ENCODE assay signal across 13 cellular contexts in genomic region chr1:208089971-208090755, GRCh38.
DNase-seq lines count a peak whose midpoint lies in the region; ATAC-seq, FAIRE-seq and TF ChIP-seq lines count a peak whose summit lies in the region.
"Had no signal": no experiment of that assay in that cellular context is flagged by ENCODE, and none has a peak within 500 bp of the region (broad histone marks: within the 10 kb centered on the region; RNA-seq: fewer than 3 reads in every experiment).

No MANE protein-coding gene starts in this region.

- H3K9me3 ChIP-seq in HEK293 (ENCODE audit: control insufficient read depth, insufficient read depth, low read depth, low read length) (no peaks in the 10 kb centered on the region), astrocyte (ENCODE audit: insufficient read depth, low read depth, low read length) (no peaks in the 10 kb centered on the region), cardiac muscle cell (ENCODE audit: low read depth) (no peaks in the 10 kb centered on the region)

- H3K36me3 Mint-ChIP-seq in astrocyte (ENCODE audit: low read depth, unreplicated experiment), result peaks cover 20% of the 10 kb centered on the region

- no peak overlapping the region for H3K4me3 Mint-ChIP-seq in astrocyte (ENCODE audit: unreplicated experiment)

- H4K20me1 ChIP-seq in astrocyte (ENCODE audit: insufficient read depth, low read length), result no peaks in the 10 kb centered on the region

- H3K9ac ChIP-seq in astrocyte (ENCODE audit: low read length), result no peak overlapping the region

- H3K4me1 ChIP-seq in HEK293 (ENCODE audit: control insufficient read depth, insufficient read depth, low read length) (no peaks in the 10 kb centered on the region), astrocyte (ENCODE audit: insufficient read depth, low read length) (peaks cover 7% of the 10 kb centered on the region), cardiac muscle cell (ENCODE audit: low read depth) (peaks cover 25% of the 10 kb centered on the region)

- ATAC-seq in GM19463 (IDR thresholded peaks at IDR 0.05; ENCODE audit: unreplicated experiment), result no peak
- ATAC-seq in HG02870 (IDR thresholded peaks at IDR 0.05; ENCODE audit: unreplicated experiment), result no peak

- H3K36me3 ChIP-seq in HEK293 (ENCODE audit: control insufficient read depth in 2 of 2, insufficient read depth in 1 of 2, low read length in 2 of 2), result peaks cover 0 to 41% of the 10 kb centered on the region in 2 experiments; a peak in 1 of 3 replicates
- no peaks in the 10 kb centered on the region for H3K36me3 ChIP-seq in astrocyte (ENCODE audit: insufficient read depth, low read length)
- peaks cover 25% of the 10 kb centered on the region for H3K36me3 ChIP-seq in cardiac muscle cell

- no peak overlapping the region for H3K27ac ChIP-seq in HEK293 (ENCODE audit: extremely low read depth, low read depth, low read length)
- H3K27ac ChIP-seq in astrocyte (ENCODE audit: low read depth, low read length), result no peak overlapping the region
- peak overlapping the region; percentile 19 for H3K27ac ChIP-seq in cardiac muscle cell
- H3K27ac ChIP-seq: VCaP had no signal

- DNase-seq in astrocyte (ENCODE audit: low read depth), result peak; percentile 10
- DNase-seq in cardiac muscle cell (ENCODE audit: low read depth in 1 of 2, low spot score in 1 of 2), result peak; percentile 38 to 44
- peak; percentile 88 for DNase-seq in smooth muscle cell of the brain vasculature (ENCODE audit: low read depth, low spot score)
- no peak for DNase-seq in iPS-NIHi11 (ENCODE audit: low spot score)
- no peak for DNase-seq in GM20000 (ENCODE audit: low spot score)
- DNase-seq: activated T-cell treated with anti-CD3 and anti-CD28 coated beads for 4 hours, NCI-H2029 treated with DMSO at 0.1 percent for 48 hours had no signal

- POLR2A ChIA-PET in HEK293 (lab: Yijun Ruan, JAX), result no interaction called here

- peaks cover 2% of the 10 kb centered on the region for H3K27me3 Mint-ChIP-seq in astrocyte (ENCODE audit: low read depth, unreplicated experiment)

- peak overlapping the region; percentile 25 for H3K4me2 ChIP-seq in astrocyte (ENCODE audit: low read length)

- H3K27ac Mint-ChIP-seq in astrocyte (ENCODE audit: unreplicated experiment), result no peak overlapping the region

- FAIRE-seq in astrocyte (lab: Jason Lieb, UNC), result no peak
- FAIRE-seq: GM12892, urothelium cell line had no signal

- H3K27me3 ChIP-seq in astrocyte (ENCODE audit: insufficient read depth, low read length) (no peaks in the 10 kb centered on the region), cardiac muscle cell (no peaks in the 10 kb centered on the region)

- TF ChIP-seq CTCF in HEK293 (tag by site-specific recombination; IDR thresholded peaks at IDR 0.05) (no peak), astrocyte (IDR thresholded peaks at IDR 0.05; ENCODE audit: insufficient read depth, low read depth, low read length) (no peak), cardiac muscle cell (IDR thresholded peaks at IDR 0.05; ENCODE audit: low read depth, low read length) (no peak), GM20000 (IDR thresholded peaks at IDR 0.05; ENCODE audit: extremely low read depth, missing control alignments) (no peak)

- H3K79me2 ChIP-seq in astrocyte (ENCODE audit: insufficient read depth, low read length), result no peaks in the 10 kb centered on the region

- peaks cover 15% of the 10 kb centered on the region for H3K4me1 Mint-ChIP-seq in astrocyte (ENCODE audit: low read depth, unreplicated experiment)

- H3K4me3 ChIP-seq in HEK293 (ENCODE audit: low read depth, low read length) (no peak overlapping the region), astrocyte (ENCODE audit: insufficient read depth, low read depth, low read length) (no peak overlapping the region), cardiac muscle cell (no peak overlapping the region)

- CTCF ChIA-PET in HEK293 (lab: Yijun Ruan, JAX), result interaction anchor here (0.6 kb wide), 1 partner anchor 143 kb away, joined by 4 read pairs; no protein-coding TSS in a partner anchor

- H3K9me3 Mint-ChIP-seq in astrocyte (ENCODE audit: unreplicated experiment), result no peaks in the 10 kb centered on the region

- no peak overlapping the region for H2AFZ ChIP-seq in astrocyte (ENCODE audit: low read depth, low read length)

TF ChIP-seq in HEK293, 187 proteins besides CTCF, POLR2A, EP300 and RAD21 (continues in another document):
- TF ChIP-seq, protein P1, sequence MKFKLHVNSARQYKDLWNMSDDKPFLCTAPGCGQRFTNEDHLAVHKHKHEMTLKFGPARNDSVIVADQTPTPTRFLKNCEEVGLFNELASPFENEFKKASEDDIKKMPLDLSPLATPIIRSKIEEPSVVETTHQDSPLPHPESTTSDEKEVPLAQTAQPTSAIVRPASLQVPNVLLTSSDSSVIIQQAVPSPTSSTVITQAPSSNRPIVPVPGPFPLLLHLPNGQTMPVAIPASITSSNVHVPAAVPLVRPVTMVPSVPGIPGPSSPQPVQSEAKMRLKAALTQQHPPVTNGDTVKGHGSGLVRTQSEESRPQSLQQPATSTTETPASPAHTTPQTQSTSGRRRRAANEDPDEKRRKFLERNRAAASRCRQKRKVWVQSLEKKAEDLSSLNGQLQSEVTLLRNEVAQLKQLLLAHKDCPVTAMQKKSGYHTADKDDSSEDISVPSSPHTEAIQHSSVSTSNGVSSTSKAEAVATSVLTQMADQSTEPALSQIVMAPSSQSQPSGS (tag by site-specific recombination; IDR thresholded peaks at IDR 0.05; ENCODE audit: low read depth), result no peak
- TF ChIP-seq, protein P2, sequence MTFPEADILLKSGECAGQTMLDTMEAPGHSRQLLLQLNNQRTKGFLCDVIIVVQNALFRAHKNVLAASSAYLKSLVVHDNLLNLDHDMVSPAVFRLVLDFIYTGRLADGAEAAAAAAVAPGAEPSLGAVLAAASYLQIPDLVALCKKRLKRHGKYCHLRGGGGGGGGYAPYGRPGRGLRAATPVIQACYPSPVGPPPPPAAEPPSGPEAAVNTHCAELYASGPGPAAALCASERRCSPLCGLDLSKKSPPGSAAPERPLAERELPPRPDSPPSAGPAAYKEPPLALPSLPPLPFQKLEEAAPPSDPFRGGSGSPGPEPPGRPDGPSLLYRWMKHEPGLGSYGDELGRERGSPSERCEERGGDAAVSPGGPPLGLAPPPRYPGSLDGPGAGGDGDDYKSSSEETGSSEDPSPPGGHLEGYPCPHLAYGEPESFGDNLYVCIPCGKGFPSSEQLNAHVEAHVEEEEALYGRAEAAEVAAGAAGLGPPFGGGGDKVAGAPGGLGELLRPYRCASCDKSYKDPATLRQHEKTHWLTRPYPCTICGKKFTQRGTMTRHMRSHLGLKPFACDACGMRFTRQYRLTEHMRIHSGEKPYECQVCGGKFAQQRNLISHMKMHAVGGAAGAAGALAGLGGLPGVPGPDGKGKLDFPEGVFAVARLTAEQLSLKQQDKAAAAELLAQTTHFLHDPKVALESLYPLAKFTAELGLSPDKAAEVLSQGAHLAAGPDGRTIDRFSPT (tag by site-specific recombination; IDR thresholded peaks at IDR 0.05), result no peak
- no peak for TF ChIP-seq ZNF530 (tag by site-specific recombination; IDR thresholded peaks at IDR 0.05; ENCODE audit: low read depth)
- TF ChIP-seq, protein P3, sequence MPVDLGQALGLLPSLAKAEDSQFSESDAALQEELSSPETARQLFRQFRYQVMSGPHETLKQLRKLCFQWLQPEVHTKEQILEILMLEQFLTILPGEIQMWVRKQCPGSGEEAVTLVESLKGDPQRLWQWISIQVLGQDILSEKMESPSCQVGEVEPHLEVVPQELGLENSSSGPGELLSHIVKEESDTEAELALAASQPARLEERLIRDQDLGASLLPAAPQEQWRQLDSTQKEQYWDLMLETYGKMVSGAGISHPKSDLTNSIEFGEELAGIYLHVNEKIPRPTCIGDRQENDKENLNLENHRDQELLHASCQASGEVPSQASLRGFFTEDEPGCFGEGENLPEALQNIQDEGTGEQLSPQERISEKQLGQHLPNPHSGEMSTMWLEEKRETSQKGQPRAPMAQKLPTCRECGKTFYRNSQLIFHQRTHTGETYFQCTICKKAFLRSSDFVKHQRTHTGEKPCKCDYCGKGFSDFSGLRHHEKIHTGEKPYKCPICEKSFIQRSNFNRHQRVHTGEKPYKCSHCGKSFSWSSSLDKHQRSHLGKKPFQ (tag by site-specific recombination; IDR thresholded peaks at IDR 0.05), result 0 out of 2 replicates have a peak, but pooled peaks have one; percentile 33
- TF ChIP-seq ZNF768 (tag by site-specific recombination; IDR thresholded peaks at IDR 0.05), result no peak
- TF ChIP-seq ZNF561 (tag by site-specific recombination; IDR thresholded peaks at IDR 0.05; ENCODE audit: borderline replicate concordance), result no peak
- no peak for TF ChIP-seq ZNF266 (tag by site-specific recombination; IDR thresholded peaks at IDR 0.05; ENCODE audit: low read depth)
- peak; percentile 60 for TF ChIP-seq ZXDB (tag by site-specific recombination; IDR thresholded peaks at IDR 0.05)
- TF ChIP-seq ZNF274 (IDR thresholded peaks at IDR 0.05; ENCODE audit: low read length), result no peak
- no peak for TF ChIP-seq ZNF274 (tag by site-specific recombination; IDR thresholded peaks at IDR 0.05; ENCODE audit: borderline replicate concordance)
- no peak for TF ChIP-seq ZNF350 (tag by site-specific recombination; IDR thresholded peaks at IDR 0.05)
- TF ChIP-seq BCL11B (tag by site-specific recombination; IDR thresholded peaks at IDR 0.05; ENCODE audit: low read depth), result no peak
- TF ChIP-seq MYNN (tag by site-specific recombination; IDR thresholded peaks at IDR 0.05; ENCODE audit: borderline replicate concordance), result no peak
- no peak for TF ChIP-seq ZNF121 (tag by site-specific recombination; IDR thresholded peaks at IDR 0.05)
- TF ChIP-seq ZNF571 (tag by site-specific recombination; IDR thresholded peaks at IDR 0.05), result no peak
- TF ChIP-seq ZBTB44 (tag by site-specific recombination; IDR thresholded peaks at IDR 0.05), result 0 out of 2 replicates have a peak, but pooled peaks have one; percentile 37
- no peak for TF ChIP-seq ZNF624 (tag by site-specific recombination; IDR thresholded peaks at IDR 0.05)
- no peak for TF ChIP-seq ZNF133 (tag by site-specific recombination; IDR thresholded peaks at IDR 0.05)
- TF ChIP-seq ZBTB17 (tag by site-specific recombination; IDR thresholded peaks at IDR 0.05), result no peak
- TF ChIP-seq ZNF837 (tag by site-specific recombination; IDR thresholded peaks at IDR 0.05), result no peak

Comparison
In these comparisons a context has a peak if more than half of its experiments do, and no peak if none do; other contexts are left out.
1. DNase-seq: peak in astrocyte (single experiment), cardiac muscle cell (2 of 2) and smooth muscle cell of the brain vasculature (single experiment); none in iPS-NIHi11 (single experiment) and GM20000 (single experiment).